ENCODE assay signal across 1 cellular context in the genomic region with DNA sequence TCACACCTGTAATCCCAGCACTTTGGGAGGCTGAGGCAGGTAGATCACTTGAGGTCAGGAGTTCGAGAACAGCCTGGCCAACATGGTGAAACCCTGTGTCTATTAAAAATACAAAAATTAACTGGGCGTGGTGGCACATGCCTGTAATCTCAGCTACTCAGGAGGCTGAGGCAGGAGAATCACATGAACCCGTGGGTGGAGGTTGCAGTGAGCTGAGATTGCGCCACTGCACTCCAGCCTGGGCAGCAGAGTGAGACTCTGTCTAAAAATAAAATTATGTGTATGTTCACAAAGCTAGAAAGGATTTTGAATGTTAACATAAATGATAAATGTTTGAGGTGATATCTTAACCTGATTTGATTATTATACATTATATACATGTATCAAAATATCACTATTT.
TF ChIP-seq lines count a peak whose summit lies in the region.

No MANE protein-coding gene starts in this region.

TF ChIP-seq in HCT116, 20 proteins besides CTCF, POLR2A, EP300 and RAD21:
- 0 out of 2 replicates have a peak, but pooled peaks have one; percentile 30 for TF ChIP-seq EGR1 (IDR thresholded peaks at IDR 0.05; ENCODE audit: low read depth)
- TF ChIP-seq CEBPB (IDR thresholded peaks at IDR 0.05; ENCODE audit: low read depth), result peak; percentile 35; the same call in 1 of the 2 replicates
